Comparison of ENCODE assay signal across 15 cellular contexts in the genomic region with DNA sequence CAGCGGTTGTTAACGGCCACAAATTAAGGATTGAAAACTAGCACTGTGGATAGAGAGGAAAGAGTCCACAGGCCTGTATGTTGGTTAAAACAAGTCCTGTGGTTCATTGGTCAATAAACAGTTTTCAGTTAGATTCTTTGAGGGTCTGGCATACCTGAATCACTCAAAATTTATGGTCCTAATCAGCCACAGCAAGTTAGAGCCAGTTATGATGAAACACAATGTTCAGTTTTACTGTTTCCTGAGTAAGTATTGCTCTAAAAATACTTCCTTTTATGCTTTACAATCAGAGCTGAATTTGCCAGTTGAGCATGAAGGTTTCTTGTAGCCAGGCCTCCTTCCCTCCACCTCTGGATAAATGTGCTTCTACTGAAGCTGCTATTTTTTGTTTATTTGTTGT. TPM values are rescaled to one million over a fixed set of nuclear protein-coding genes. Genes with fewer than 3 reads are reported as not detected.
DNase-seq lines count a peak whose midpoint lies in the region; ATAC-seq and TF ChIP-seq lines count a peak whose summit lies in the region.
"Had no signal": no experiment of that assay in that cellular context is flagged by ENCODE, and none has a peak within 500 bp of the region (broad histone marks: within the 10 kb centered on the region; RNA-seq: fewer than 3 reads in every experiment).

No MANE protein-coding gene starts in this region.

- H3K4me2 ChIP-seq in BLaER1 treated with 17β-estradiol and CSF1 and Interleukin-3, amounts not matched to agents 10 nM and 100 nM = peak overlapping the region in 10 of 11 experiments; percentile 11 to 55 (median 50); a peak in 20 of 22 replicates

- no peaks in the 10 kb centered on the region for H3K27me3 ChIP-seq in BLaER1 treated with 17β-estradiol and CSF1 and Interleukin-3, amounts not matched to agents 10 nM and 100 nM
- H3K27me3 ChIP-seq in prostate gland (replicated peaks; ENCODE audit: insufficient read depth) (no peaks in the 10 kb centered on the region), colonic mucosa (no peaks in the 10 kb centered on the region)

- peaks cover 20 to 41% (median 33%) of the 10 kb centered on the region in 10 experiments; a peak in 18 of 20 replicates for H3K4me1 ChIP-seq in BLaER1 treated with 17β-estradiol and CSF1 and Interleukin-3, amounts not matched to agents 10 nM and 100 nM
- H3K4me1 ChIP-seq in prostate gland (replicated peaks) = peaks cover 6% of the 10 kb centered on the region
- no peaks in the 10 kb centered on the region for H3K4me1 ChIP-seq in colonic mucosa

- H3K9ac ChIP-seq in BLaER1 treated with 17β-estradiol and CSF1 and Interleukin-3, amounts not matched to agents 10 nM and 100 nM = peak overlapping the region in 3 of 11 experiments; percentile 17 to 41 (median 19); a peak in 1 of 22 replicates
- no peak overlapping the region for H3K9ac ChIP-seq in colonic mucosa (ENCODE audit: low read depth in 2 of 2, low read length in 2 of 2)

- POLR2A ChIA-PET in T-cell (lab: Charles Lee) = interaction anchor here in 1 of 2 donors (0.5 kb wide), 1 partner anchor 438 kb away, joined by 3 read pairs; no protein-coding TSS in a partner anchor

- ATAC-seq in HG03039 (IDR thresholded peaks at IDR 0.05; ENCODE audit: unreplicated experiment) (no peak), T-cell (replicated peaks in 1 of 4) (no peak)
- ATAC-seq: stimulated activated effector memory CD8-positive, alpha-beta T cell treated with anti-CD3 and anti-CD28 coated beads, Interleukin-12 subunit alpha, Interleukin-12 subunit beta, amount 100 ng/mL, for 72 hours had no signal

- H3K9me3 Mint-ChIP-seq in T-cell = no peaks in the 10 kb centered on the region
- H3K9me3 Mint-ChIP-seq: activated naive CD4-positive, alpha-beta T cell treated with anti-CD3 and anti-CD28 coated beads, Interleukin-2, amount 50 U/mL, for 24 hours; stimulated activated effector memory CD8-positive, alpha-beta T cell treated with anti-CD3 and anti-CD28 coated beads, Interleukin-12 subunit alpha, Interleukin-12 subunit beta, amount 100 ng/mL, for 72 hours had no signal

- intact Hi-C loops in prostate gland (cut with DNase I) = no loop called here
- intact Hi-C loops in colonic mucosa (cut with DNase I) = no loop called here

- CTCF ChIA-PET in T-cell (lab: Charles Lee) = no interaction called here

- no peak for TF ChIP-seq CTCF in astrocyte of the spinal cord (IDR thresholded peaks at IDR 0.05; ENCODE audit: low read depth, low read length)
- no peak for TF ChIP-seq CTCF in prostate gland (IDR thresholded peaks at IDR 0.05)
- TF ChIP-seq CTCF in colonic mucosa (IDR thresholded peaks at IDR 0.05) = no peak

- H3K27ac ChIP-seq in BLaER1 treated with 17β-estradiol and CSF1 and Interleukin-3, amounts not matched to agents 10 nM and 100 nM = peak overlapping the region in 7 of 11 experiments; percentile 28 to 66 (median 45); a peak in 13 of 22 replicates
- no peak overlapping the region for H3K27ac ChIP-seq in prostate gland
- no peak overlapping the region for H3K27ac ChIP-seq in colonic mucosa
- H3K27ac ChIP-seq: C4-2B had no signal

- H3K27me3 Mint-ChIP-seq in T-cell = peaks cover 14 to 16% of the 10 kb centered on the region in 2 donors

- no peak for TF ChIP-seq POLR2A in prostate gland (IDR thresholded peaks at IDR 0.05)

- no peaks in the 10 kb centered on the region for H3K36me3 ChIP-seq in BLaER1 treated with 17β-estradiol and CSF1 and Interleukin-3, amounts not matched to agents 10 nM and 100 nM
- H3K36me3 ChIP-seq in prostate gland (no peaks in the 10 kb centered on the region), colonic mucosa (no peaks in the 10 kb centered on the region)

- H4K20me1 ChIP-seq in BLaER1 treated with 17β-estradiol and CSF1 and Interleukin-3, amounts not matched to agents 10 nM and 100 nM = no peaks in the 10 kb centered on the region

- in situ Hi-C loops in astrocyte of the spinal cord (cut with HindIII; ENCODE audit: low sequenced_read_pairs) = no loop called here

- H3K4me1 Mint-ChIP-seq in T-cell = peaks cover 0 to 3% (median 2%) of the 10 kb centered on the region in 3 donors
- H3K4me1 Mint-ChIP-seq: stimulated activated effector memory CD8-positive, alpha-beta T cell treated with anti-CD3 and anti-CD28 coated beads, Interleukin-12 subunit alpha, Interleukin-12 subunit beta, amount 100 ng/mL, for 72 hours had no signal

- H3K4me3 Mint-ChIP-seq in T-cell = no peak overlapping the region
- H3K4me3 Mint-ChIP-seq: activated naive CD4-positive, alpha-beta T cell treated with anti-CD3 and anti-CD28 coated beads, Interleukin-2, amount 50 U/mL, for 24 hours; stimulated activated effector memory CD8-positive, alpha-beta T cell treated with anti-CD3 and anti-CD28 coated beads, Interleukin-12 subunit alpha, Interleukin-12 subunit beta, amount 100 ng/mL, for 72 hours had no signal

- H3K36me3 Mint-ChIP-seq in T-cell = no peaks in the 10 kb centered on the region
- H3K36me3 Mint-ChIP-seq: activated naive CD4-positive, alpha-beta T cell treated with anti-CD3 and anti-CD28 coated beads, Interleukin-2, amount 50 U/mL, for 24 hours; stimulated activated effector memory CD8-positive, alpha-beta T cell treated with anti-CD3 and anti-CD28 coated beads, Interleukin-12 subunit alpha, Interleukin-12 subunit beta, amount 100 ng/mL, for 72 hours had no signal

- H3K4me3 ChIP-seq in BLaER1 treated with 17β-estradiol and CSF1 and Interleukin-3, amounts not matched to agents 10 nM and 100 nM = no peak overlapping the region
- H3K4me3 ChIP-seq in astrocyte of the spinal cord (ENCODE audit: low read depth, low read length) (no peak overlapping the region), prostate gland (no peak overlapping the region), colonic mucosa (no peak overlapping the region)

- H3K27ac Mint-ChIP-seq in T-cell = no peak overlapping the region
- H3K27ac Mint-ChIP-seq: activated naive CD4-positive, alpha-beta T cell treated with anti-CD3 and anti-CD28 coated beads, Interleukin-2, amount 50 U/mL, for 24 hours; progenitor cell of endocrine pancreas; stimulated activated effector memory CD8-positive, alpha-beta T cell treated with anti-CD3 and anti-CD28 coated beads, Interleukin-12 subunit alpha, Interleukin-12 subunit beta, amount 100 ng/mL, for 72 hours had no signal

- 52% methylated on average over 2 of the region's 2 CpGs for WGBS in prostate gland

- H3K9me3 ChIP-seq in BLaER1 treated with 17β-estradiol and CSF1 and Interleukin-3, amounts not matched to agents 10 nM and 100 nM (replicated peaks in 1 of 11) = peaks cover 0 to 7% (median 0%) of the 10 kb centered on the region in 11 experiments; a peak in 1 of 22 replicates
- H3K9me3 ChIP-seq in prostate gland = no peaks in the 10 kb centered on the region
- H3K9me3 ChIP-seq in colonic mucosa = no peaks in the 10 kb centered on the region

- DNase-seq in M059J (ENCODE audit: low read depth) (peak; percentile 73), astrocyte of the spinal cord (ENCODE audit: low read depth, low spot score) (peak; percentile 42), prostate gland (ENCODE audit: low spot score) (peak; percentile 23), T-helper 1 cell (no peak), T-cell (no peak), colonic mucosa (no peak)
- DNase-seq: erythroblast; NCI-H2081; stimulated activated CD4-positive, alpha-beta T cell treated with anti-CD3 and anti-CD28 coated beads, Interleukin-4, amount 100 ng/mL, for 1 hour had no signal

RNA-seq across cellular contexts. Expression of a gene that starts 12.9 kb away (rescaled TPM):
- total RNA-seq in M059J (2014; rRNA removed; shearing (Covaris generic)) = 102 and 121 TPM in 2 replicates
- 100 to 1,000 TPM in 1 of 2 donors, 10 to 100 TPM in 1; 67.3 to 167 TPM for total RNA-seq in prostate gland
- total RNA-seq in T-cell = 10 to 100 TPM; 26.2 to 43.5 (median 37.6) TPM
- total RNA-seq in colonic mucosa = 10 to 100 TPM; 88.4 to 92.3 TPM

Comparison
In these comparisons a context has a peak if more than half of its experiments do, and no peak if none do; other contexts are left out.
1. H3K27ac ChIP-seq: peak in BLaER1 treated with 17β-estradiol and CSF1 and Interleukin-3, amounts not matched to agents 10 nM and 100 nM (7 of 11); none in prostate gland (0 of 2) and colonic mucosa (single experiment).
2. DNase-seq: peak in M059J (single experiment), astrocyte of the spinal cord (single experiment) and prostate gland (single experiment); none in T-helper 1 cell (0 of 5), T-cell (0 of 34) and colonic mucosa (single experiment).